Comparison of ENCODE assay signal across 16 cellular contexts in genomic region chr13:105991131-105991530, GRCh38.
"Had no signal": no experiment of that assay in that cellular context is flagged by ENCODE, and none has a peak within 500 bp of the region (broad histone marks: within the 10 kb centered on the region; RNA-seq: fewer than 3 reads in every experiment).

No MANE protein-coding gene starts in this region.

- DNase-seq: activated B cell treated with CpG ODN at 0.5 μM for 24 hours; activated CD4-positive, alpha-beta T cell treated with anti-CD3 and anti-CD28 coated beads for 48 hours; activated CD8-positive, alpha-beta T cell treated with anti-CD3 and anti-CD28 coated beads for 36 hours; activated naive CD4-positive, alpha-beta T cell treated with anti-CD3 and anti-CD28 coated beads for 36 hours; activated T-cell treated with anti-CD3 and anti-CD28 coated beads, Interleukin-2, amount 50 U/mL, for 24 hours; cerebellar nuclear complex; cortex of kidney; heart right ventricle; left ventricle myocardium inferior; ovary; right lobe of liver; stimulated activated CD4-positive, alpha-beta T cell treated with anti-CD3 and anti-CD28 coated beads, Interleukin-4, amount 100 ng/mL, for 4 hours; testis had no signal

- ATAC-seq: activated CD8-positive, alpha-beta T cell treated with anti-CD3 and anti-CD28 coated beads for 36 hours; right lobe of liver; stimulated activated memory B cell treated with anti-CD40 and anti-IgM and Interleukin-4, amounts not matched to agents 10 μg/mL and 1 μg/mL and 100 μg/mL, for 72 hours had no signal

- H3K9me3 ChIP-seq: heart right ventricle, left ventricle myocardium inferior, ovary, testis had no signal

- H3K36me3 ChIP-seq: heart right ventricle, left ventricle myocardium inferior, ovary, right lobe of liver had no signal

- H3K27me3 ChIP-seq: heart right ventricle, ovary, right lobe of liver, testis had no signal

- H3K4me3 ChIP-seq: heart right ventricle, left ventricle myocardium inferior, ovary, right lobe of liver, testis had no signal

- H3K4me1 ChIP-seq: heart right ventricle, left ventricle myocardium inferior, right lobe of liver, testis had no signal

- H3K27ac ChIP-seq: heart right ventricle, left ventricle myocardium inferior, ovary, right lobe of liver, testis had no signal

- FAIRE-seq: endometrium, TTC549 had no signal
